25 cellular contexts compared by ENCODE assay signal in the genomic region with DNA sequence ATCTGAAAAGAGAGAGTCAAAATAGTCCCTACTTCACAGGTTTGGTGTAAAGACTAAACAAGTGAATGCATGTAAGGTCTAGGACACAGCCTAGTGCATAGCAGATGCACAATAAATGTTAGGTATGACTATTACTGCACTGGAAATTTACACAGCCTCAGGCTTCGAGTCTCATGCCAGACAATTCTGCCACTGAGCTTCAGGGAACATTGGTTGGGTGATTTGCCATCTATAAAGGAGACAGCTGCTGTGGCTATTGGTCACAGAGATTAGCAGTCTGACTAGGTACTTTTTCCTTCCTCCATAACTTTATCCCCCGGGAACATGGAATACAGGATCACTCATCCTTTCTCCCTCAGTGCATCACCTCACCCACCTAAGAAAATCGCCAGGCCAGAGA.
"Had no signal": no experiment of that assay in that cellular context is flagged by ENCODE, and none has a peak within 500 bp of the region (broad histone marks: within the 10 kb centered on the region; RNA-seq: fewer than 3 reads in every experiment).

No MANE protein-coding gene starts in this region.

- H3K36me3 Mint-ChIP-seq: naive thymus-derived CD8-positive, alpha-beta T cell; stimulated activated effector memory CD8-positive, alpha-beta T cell treated with anti-CD3 and anti-CD28 coated beads, Interleukin-12 subunit alpha, Interleukin-12 subunit beta, amount 100 ng/mL, for 72 hours; type B pancreatic cell had no signal

- H3K4me3 Mint-ChIP-seq: naive thymus-derived CD8-positive, alpha-beta T cell; nephron; neural crest cell; stimulated activated effector memory CD8-positive, alpha-beta T cell treated with anti-CD3 and anti-CD28 coated beads, Interleukin-12 subunit alpha, Interleukin-12 subunit beta, amount 100 ng/mL, for 72 hours; stimulated activated naive CD8-positive, alpha-beta T cell treated with anti-CD3 and anti-CD28 coated beads, Interleukin-15, Interleukin-2, amounts not matched to agents 100 ng/mL and 50 ng/mL, for 24 hours; type B pancreatic cell had no signal

- H3K27ac Mint-ChIP-seq: naive thymus-derived CD8-positive, alpha-beta T cell; nephron; stimulated activated effector memory CD8-positive, alpha-beta T cell treated with anti-CD3 and anti-CD28 coated beads, Interleukin-12 subunit alpha, Interleukin-12 subunit beta, amount 100 ng/mL, for 72 hours; stimulated activated naive CD8-positive, alpha-beta T cell treated with anti-CD3 and anti-CD28 coated beads, Interleukin-15, Interleukin-2, amounts not matched to agents 100 ng/mL and 50 ng/mL, for 24 hours; type B pancreatic cell had no signal

- H3K27ac ChIP-seq: hepatocyte, left ventricle myocardium inferior, pancreas, prostate gland, spleen, tibial nerve, uterus had no signal

- H3K4me1 ChIP-seq: left ventricle myocardium inferior, pancreas, prostate gland, uterus had no signal

- ATAC-seq: mucosa of descending colon; naive thymus-derived CD8-positive, alpha-beta T cell; pancreas; right cardiac atrium; sciatic nerve; stimulated activated effector memory CD8-positive, alpha-beta T cell treated with anti-CD3 and anti-CD28 coated beads, Interleukin-12 subunit alpha, Interleukin-12 subunit beta, amount 100 ng/mL, for 72 hours had no signal

- H3K79me2 ChIP-seq: hepatocyte had no signal

- H3K4me1 Mint-ChIP-seq: naive thymus-derived CD8-positive, alpha-beta T cell; neural crest cell; stimulated activated effector memory CD8-positive, alpha-beta T cell treated with anti-CD3 and anti-CD28 coated beads, Interleukin-12 subunit alpha, Interleukin-12 subunit beta, amount 100 ng/mL, for 72 hours had no signal

- DNase-seq: islet precursor cell; left ventricle myocardium inferior; midbrain; mucosa of descending colon; naive thymus-derived CD8-positive, alpha-beta T cell; nucleus accumbens; pancreas; posterior cingulate gyrus; retina; right cardiac atrium; small intestine; spleen; stimulated activated CD4-positive, alpha-beta T cell treated with anti-CD3 and anti-CD28 coated beads, Interleukin-4, amount 100 ng/mL, for 24 hours; stimulated activated naive CD4-positive, alpha-beta T cell; uterus had no signal

- H3K4me2 ChIP-seq: hepatocyte had no signal

- H3K9me3 Mint-ChIP-seq: naive thymus-derived CD8-positive, alpha-beta T cell; stimulated activated effector memory CD8-positive, alpha-beta T cell treated with anti-CD3 and anti-CD28 coated beads, Interleukin-12 subunit alpha, Interleukin-12 subunit beta, amount 100 ng/mL, for 72 hours; stimulated activated naive CD8-positive, alpha-beta T cell treated with anti-CD3 and anti-CD28 coated beads, Interleukin-15, Interleukin-2, amounts not matched to agents 100 ng/mL and 50 ng/mL, for 24 hours had no signal

- H2AFZ ChIP-seq: hepatocyte had no signal

- H3K4me3 ChIP-seq: hepatocyte, left ventricle myocardium inferior, lung, mucosa of descending colon, pancreas, prostate gland, spleen, tibial nerve, uterus had no signal

- H3K27me3 ChIP-seq: pancreas, tibial nerve, uterus had no signal

- H3K36me3 ChIP-seq: left ventricle myocardium inferior, pancreas, prostate gland, spleen, tibial nerve, uterus had no signal
